ENCODE assay signal across 13 cellular contexts in genomic region chr5:67211926-67212325, GRCh38. TPM values are rescaled to one million over a fixed set of nuclear protein-coding genes. Genes with fewer than 3 reads are reported as not detected.
DNase-seq lines count a peak whose midpoint lies in the region; ATAC-seq and TF ChIP-seq lines count a peak whose summit lies in the region.
"Had no signal": no experiment of that assay in that cellular context is flagged by ENCODE, and none has a peak within 500 bp of the region (broad histone marks: within the 10 kb centered on the region; RNA-seq: fewer than 3 reads in every experiment).

No MANE protein-coding gene starts in this region.

- H3K36me3 Mint-ChIP-seq in CD8-positive, alpha-beta memory T cell: peaks cover 0 to 1% (median 0%) of the 10 kb centered on the region in 3 donors

- no peak for TF ChIP-seq CTCF in osteoblast (IDR thresholded peaks at IDR 0.05; ENCODE audit: extremely low read depth, low read depth, low read length)
- TF ChIP-seq CTCF in ovary (IDR thresholded peaks at IDR 0.05): no peak

- H3K4me1 Mint-ChIP-seq in CD8-positive, alpha-beta memory T cell: peaks cover 56 to 63% (median 62%) of the 10 kb centered on the region in 3 donors

- H3K9me3 ChIP-seq in osteoblast (ENCODE audit: low read depth, low read length) (no peaks in the 10 kb centered on the region), ovary (no peaks in the 10 kb centered on the region)
- H3K9me3 ChIP-seq in CD8-positive, alpha-beta memory T cell (ENCODE audit: low read length): no peaks in the 10 kb centered on the region
- H3K9me3 ChIP-seq: thoracic aorta had no signal

- intact Hi-C loops in ovary (cut with DNase I): loop anchor here in 1 of 4 donors (10.0 kb wide), 1 partner anchor 47 kb away; no protein-coding TSS in a partner anchor

- H4K20me1 ChIP-seq in osteoblast (ENCODE audit: insufficient read depth, low read length): no peaks in the 10 kb centered on the region

- CTCF ChIA-PET in CD8-positive, alpha-beta memory T cell (lab: Charles Lee): interaction anchor here (14.5 kb wide), 1 partner anchor 49 kb away, joined by 342 read pairs; no protein-coding TSS in a partner anchor

- H3K27ac ChIP-seq in epithelial cell of prostate (peak overlapping the region; percentile 51), osteoblast (ENCODE audit: low read depth, low read length) (no peak overlapping the region), ovary (no peak overlapping the region)
- H3K27ac ChIP-seq in CD8-positive, alpha-beta memory T cell (ENCODE audit: low read depth, low read length): no peak overlapping the region
- H3K27ac ChIP-seq: thoracic aorta had no signal

- H3K4me3 ChIP-seq in osteoblast (ENCODE audit: insufficient read depth, low read length) (no peak overlapping the region), ovary (no peak overlapping the region)
- no peak overlapping the region for H3K4me3 ChIP-seq in CD8-positive, alpha-beta memory T cell (ENCODE audit: low read length)
- H3K4me3 ChIP-seq: thoracic aorta had no signal

- peak overlapping the region in 4 of 8 donors; percentile 3 to 27 (median 5) for H3K27ac Mint-ChIP-seq in CD8-positive, alpha-beta memory T cell

- POLR2A ChIA-PET in CD8-positive, alpha-beta memory T cell (lab: Charles Lee): no interaction called here

- H3K79me2 ChIP-seq in osteoblast (ENCODE audit: insufficient read depth, low read length): no peaks in the 10 kb centered on the region

- no peaks in the 10 kb centered on the region for H3K9me3 Mint-ChIP-seq in CD8-positive, alpha-beta memory T cell

- H3K4me3 Mint-ChIP-seq in CD8-positive, alpha-beta memory T cell: no peak overlapping the region

- no peak overlapping the region for H2AFZ ChIP-seq in osteoblast (ENCODE audit: low read length)

- 71 to 90% (median 88%) methylated on average over 2 of the region's 2 CpGs for WGBS in ovary, 3 donors

- H3K4me2 ChIP-seq in osteoblast (ENCODE audit: insufficient read depth, low read length): no peak overlapping the region

- DNase-seq in Daoy (ENCODE audit: low read depth): peak; percentile 35
- peak; percentile 82 for DNase-seq in RPMI7951 (ENCODE audit: low read depth)
- peak; percentile 64 for DNase-seq in epithelial cell of prostate (ENCODE audit: low read depth, low spot score)
- peak; percentile 49 for DNase-seq in osteoblast (ENCODE audit: insufficient read length, low spot score, missing footprints)
- DNase-seq in ovary: no peak
- no peak for DNase-seq in CD8-positive, alpha-beta memory T cell
- DNase-seq: DMS53, KG1, NCI-H2171 had no signal

- H3K27me3 ChIP-seq in osteoblast (ENCODE audit: insufficient read depth, low read length): no peaks in the 10 kb centered on the region
- no peaks in the 10 kb centered on the region for H3K27me3 ChIP-seq in ovary
- H3K27me3 ChIP-seq in CD8-positive, alpha-beta memory T cell (ENCODE audit: insufficient read depth, low read length, poor library complexity, severe bottlenecking): no peaks in the 10 kb centered on the region

- H3K36me3 ChIP-seq in osteoblast (ENCODE audit: insufficient read depth, low read length) (no peaks in the 10 kb centered on the region), ovary (no peaks in the 10 kb centered on the region)
- H3K36me3 ChIP-seq in CD8-positive, alpha-beta memory T cell (ENCODE audit: insufficient read depth, low read length): no peaks in the 10 kb centered on the region
- H3K36me3 ChIP-seq: thoracic aorta had no signal

- H3K27me3 Mint-ChIP-seq in CD8-positive, alpha-beta memory T cell: no peaks in the 10 kb centered on the region

- H3K4me1 ChIP-seq in osteoblast (ENCODE audit: insufficient read depth, low read length) (peaks cover 13% of the 10 kb centered on the region), ovary (ENCODE audit: insufficient read depth) (peaks cover 4% of the 10 kb centered on the region)
- peaks cover 58% of the 10 kb centered on the region for H3K4me1 ChIP-seq in CD8-positive, alpha-beta memory T cell (ENCODE audit: insufficient read depth, low read length)

- ATAC-seq in HG03520 (IDR thresholded peaks at IDR 0.05; ENCODE audit: unreplicated experiment) (no peak), GM18505 (IDR thresholded peaks at IDR 0.05; ENCODE audit: unreplicated experiment) (no peak)
- ATAC-seq: Panc1 had no signal

- TF ChIP-seq POLR2A in ovary (IDR thresholded peaks at IDR 0.05) (no peak), GM18505 (IDR thresholded peaks at IDR 0.05; ENCODE audit: borderline replicate concordance, extremely low read depth, insufficient read depth, insufficient read length) (no peak)

- no peak for TF ChIP-seq EP300 in ovary (IDR thresholded peaks at IDR 0.05)

RNA-seq across cellular contexts. Expression of gene CD180, which starts 15.3 kb away (rescaled TPM):
- total RNA-seq in Daoy (2014; rRNA removed; shearing (Covaris generic)): not detected in 2 replicates
- under 0.01 TPM in 1 of 2 replicates, not detected in the other for total RNA-seq in RPMI7951 (2014; rRNA removed; shearing (Covaris generic))
- total RNA-seq in osteoblast: not detected in 2 replicates
- total RNA-seq in ovary: 1 to 10 TPM in 1 of 7 donors, under 1 TPM in 6; 0.15 to 1.0 (median 0.30) TPM
- polyA plus RNA-seq in ovary: 1 to 10 TPM in 1 of 2 donors, under 1 TPM in 1; 0.17 to 2.9 TPM
- total RNA-seq in CD8-positive, alpha-beta memory T cell: under 1 TPM; 0.24 to 0.27 TPM
- polyA plus RNA-seq in CD8-positive, alpha-beta memory T cell: not detected

Comparison
In these comparisons a context has a peak if more than half of its experiments do, and no peak if none do; other contexts are left out.
1. DNase-seq: peak in Daoy (single experiment), RPMI7951 (single experiment), epithelial cell of prostate (single experiment) and osteoblast (single experiment); none in ovary (0 of 5) and CD8-positive, alpha-beta memory T cell (0 of 5).